ENCODE assay signal across 9 cellular contexts in genomic region chr16:48499822-48500440, GRCh38.
A peak's percentile ranks its signal among the peaks of the same experiment; 100 is the strongest.
DNase-seq lines count a peak whose midpoint lies in the region; ATAC-seq and TF ChIP-seq lines count a peak whose summit lies in the region.
"Had no signal": no experiment of that assay in that cellular context is flagged by ENCODE, and none has a peak within 500 bp of the region (broad histone marks: within the 10 kb centered on the region; RNA-seq: fewer than 3 reads in every experiment).

No MANE protein-coding gene starts in this region.

- DNase-seq in amniotic epithelial cell (ENCODE audit: low read depth) (peak; percentile 97), hepatic stellate cell (ENCODE audit: low spot score) (peak; percentile 69), smooth muscle cell of the brain vasculature (ENCODE audit: low read depth, low spot score) (peak; percentile 72), ureter (ENCODE audit: low spot score) (no peak), UCSD-AML1 (lab: John Stamatoyannopoulos, UW; ENCODE audit: unreplicated experiment) (no peak)
- DNase-seq in natural killer cell treated with Interleukin-12 subunit alpha and Interleukin-12 subunit beta and Interleukin-15 and Interleukin-18, amount 100 ng/mL, for 72 hours (ENCODE audit: low spot score), result no peak

- H3K27ac ChIP-seq in HEK293 (ENCODE audit: extremely low read depth, low read depth, low read length), result no peak overlapping the region
- H3K27ac ChIP-seq: colonic mucosa had no signal

- H3K36me3 ChIP-seq in HEK293 (ENCODE audit: control insufficient read depth in 2 of 2, insufficient read depth in 1 of 2, low read length in 2 of 2), result no peaks in the 10 kb centered on the region
- H3K36me3 ChIP-seq: colonic mucosa had no signal

- no peaks in the 10 kb centered on the region for H3K36me3 Mint-ChIP-seq in natural killer cell treated with Interleukin-12 subunit alpha and Interleukin-12 subunit beta and Interleukin-15 and Interleukin-18, amount 100 ng/mL, for 72 hours

- CTCF ChIA-PET in HEK293 (lab: Yijun Ruan, JAX), result interaction anchor here (0.6 to 0.9 kb wide), 2 partner anchors 20 to 147 kb away, joined by 3 read pairs; no protein-coding TSS in a partner anchor

- H3K4me1 Mint-ChIP-seq in natural killer cell treated with Interleukin-12 subunit alpha and Interleukin-12 subunit beta and Interleukin-15 and Interleukin-18, amount 100 ng/mL, for 72 hours (ENCODE audit: low read depth in 2 of 2), result peaks cover 3 to 6% of the 10 kb centered on the region in 2 donors

- peaks cover 9% of the 10 kb centered on the region; the same call in 1 of the 2 replicates for H3K4me1 ChIP-seq in HEK293 (ENCODE audit: control insufficient read depth, insufficient read depth, low read length)
- H3K4me1 ChIP-seq: colonic mucosa had no signal

- H3K4me3 Mint-ChIP-seq in natural killer cell treated with Interleukin-12 subunit alpha and Interleukin-12 subunit beta and Interleukin-15 and Interleukin-18, amount 100 ng/mL, for 72 hours, result no peak overlapping the region

- no peaks in the 10 kb centered on the region for H3K9me3 ChIP-seq in HEK293 (ENCODE audit: control insufficient read depth, insufficient read depth, low read depth, low read length)
- H3K9me3 ChIP-seq: colonic mucosa had no signal

- no peaks in the 10 kb centered on the region for H3K27me3 Mint-ChIP-seq in natural killer cell treated with Interleukin-12 subunit alpha and Interleukin-12 subunit beta and Interleukin-15 and Interleukin-18, amount 100 ng/mL, for 72 hours

- no peak for TF ChIP-seq CTCF in HEK293 (tag by site-specific recombination; IDR thresholded peaks at IDR 0.05)

- no peak for ATAC-seq in HG02938 (IDR thresholded peaks at IDR 0.05; ENCODE audit: unreplicated experiment)
- no peak for ATAC-seq in natural killer cell treated with Interleukin-12 subunit alpha and Interleukin-12 subunit beta and Interleukin-15 and Interleukin-18, amount 100 ng/mL, for 72 hours

- peaks cover 3% of the 10 kb centered on the region for H3K9me3 Mint-ChIP-seq in natural killer cell treated with Interleukin-12 subunit alpha and Interleukin-12 subunit beta and Interleukin-15 and Interleukin-18, amount 100 ng/mL, for 72 hours

- POLR2A ChIA-PET in HEK293 (lab: Yijun Ruan, JAX), result interaction anchor here (1.0 kb wide), 1 partner anchor 114 kb away, joined by 3 read pairs; no protein-coding TSS in a partner anchor

- H3K27ac Mint-ChIP-seq in natural killer cell treated with Interleukin-12 subunit alpha and Interleukin-12 subunit beta and Interleukin-15 and Interleukin-18, amount 100 ng/mL, for 72 hours, result no peak overlapping the region

- no peak overlapping the region for H3K4me3 ChIP-seq in HEK293 (ENCODE audit: low read depth, low read length)
- H3K4me3 ChIP-seq: colonic mucosa had no signal

TF ChIP-seq in HEK293, 187 proteins besides CTCF, POLR2A, EP300 and RAD21 (continues in another document):
- TF ChIP-seq ZNF280D (tag by site-specific recombination; IDR thresholded peaks at IDR 0.05) (no peak), MEIS1 (CRISPR knock-in tag; IDR thresholded peaks at IDR 0.05; ENCODE audit: borderline replicate concordance) (no peak), ZNF621 (tag by site-specific recombination; IDR thresholded peaks at IDR 0.05) (no peak), ZNF792 (tag by site-specific recombination; IDR thresholded peaks at IDR 0.05) (no peak), HIC1 (tag by site-specific recombination; IDR thresholded peaks at IDR 0.05) (no peak), ZSCAN23 (tag by site-specific recombination; IDR thresholded peaks at IDR 0.05) (no peak), ZNF274 (IDR thresholded peaks at IDR 0.05; ENCODE audit: low read length) (no peak), ZNF274 (tag by site-specific recombination; IDR thresholded peaks at IDR 0.05; ENCODE audit: borderline replicate concordance) (no peak), ZNF600 (tag by site-specific recombination; IDR thresholded peaks at IDR 0.05) (peak; percentile 45; the same call in 1 of the 2 replicates), ZNF157 (tag by site-specific recombination; IDR thresholded peaks at IDR 0.05) (no peak), ZNF239 (tag by site-specific recombination; IDR thresholded peaks at IDR 0.05) (no peak), ZNF362 (tag by site-specific recombination; IDR thresholded peaks at IDR 0.05) (no peak), ZNF560 (tag by site-specific recombination; IDR thresholded peaks at IDR 0.05; ENCODE audit: borderline replicate concordance) (no peak), KLF9 (tag by site-specific recombination; IDR thresholded peaks at IDR 0.05; ENCODE audit: low read depth) (no peak), ZNF645 (tag by site-specific recombination; IDR thresholded peaks at IDR 0.05) (no peak), ZNF664 (tag by site-specific recombination; IDR thresholded peaks at IDR 0.05) (no peak), SALL2 (tag by site-specific recombination; IDR thresholded peaks at IDR 0.05; ENCODE audit: borderline replicate concordance) (no peak), ZNF292 (tag by site-specific recombination; IDR thresholded peaks at IDR 0.05; ENCODE audit: borderline replicate concordance, low read depth) (no peak), ZNF670 (tag by site-specific recombination; IDR thresholded peaks at IDR 0.05; ENCODE audit: low read depth) (no peak), IKZF3 (tag by site-specific recombination; IDR thresholded peaks at IDR 0.05) (0 out of 2 replicates have a peak, but pooled peaks have one; percentile 22), SCRT2 (tag by site-specific recombination; IDR thresholded peaks at IDR 0.05) (no peak)

Comparison
In these comparisons a context has a peak if more than half of its experiments do, and no peak if none do; other contexts are left out.
1. DNase-seq: peak in amniotic epithelial cell (single experiment), hepatic stellate cell (single experiment) and smooth muscle cell of the brain vasculature (single experiment); none in ureter (single experiment), natural killer cell treated with Interleukin-12 subunit alpha and Interleukin-12 subunit beta and Interleukin-15 and Interleukin-18, amount 100 ng/mL, for 72 hours (single experiment) and UCSD-AML1 (single experiment).